In genomic region chr14:85471744-85472143, GRCh38 we compare ENCODE assay signal across 9 cellular contexts. TPM values are rescaled to one million over a fixed set of nuclear protein-coding genes. Genes with fewer than 3 reads are reported as not detected.
DNase-seq lines count a peak whose midpoint lies in the region; TF ChIP-seq lines count a peak whose summit lies in the region.
"Had no signal": no experiment of that assay in that cellular context is flagged by ENCODE, and none has a peak within 500 bp of the region (broad histone marks: within the 10 kb centered on the region; RNA-seq: fewer than 3 reads in every experiment).

No MANE protein-coding gene starts in this region.

- CTCF ChIA-PET in Caco-2 (lab: Charles Lee) = no interaction called here

- H3K27ac ChIP-seq in endodermal cell (ENCODE audit: low read depth, low read length) = no peak overlapping the region
- H3K27ac ChIP-seq: gastrocnemius medialis had no signal

- no peaks in the 10 kb centered on the region for H3K27me3 Mint-ChIP-seq in Caco-2 (ENCODE audit: insufficient read depth, unreplicated experiment)
- no peaks in the 10 kb centered on the region for H3K27me3 Mint-ChIP-seq in endodermal cell (ENCODE audit: insufficient read depth)

- H3K36me3 ChIP-seq in Caco-2 (ENCODE audit: control insufficient read depth, insufficient read depth, low read length) = no peaks in the 10 kb centered on the region
- no peaks in the 10 kb centered on the region for H3K36me3 ChIP-seq in endodermal cell (ENCODE audit: control insufficient read depth, insufficient read depth, low read length)
- H3K36me3 ChIP-seq: gastrocnemius medialis had no signal

- H3K4me3 Mint-ChIP-seq in Caco-2 (ENCODE audit: unreplicated experiment) (peak overlapping the region; percentile 6), endodermal cell (no peak overlapping the region)

- TF ChIP-seq CTCF in Caco-2 (IDR thresholded peaks at IDR 0.05; ENCODE audit: insufficient read depth in 1 of 2, low read depth in 1 of 2, low read length in 1 of 2, severe bottlenecking in 1 of 2, unreplicated experiment in 1 of 2) = no peak
- TF ChIP-seq CTCF in endodermal cell (conservative IDR thresholded peaks at IDR 0.05) = no peak

- H3K4me3 ChIP-seq in Caco-2 (ENCODE audit: low read depth, low read length) (no peak overlapping the region), endodermal cell (ENCODE audit: low read length) (no peak overlapping the region)
- H3K4me3 ChIP-seq: gastrocnemius medialis had no signal

- DNase-seq in Caco-2 (peak; percentile 84 to 93), NCI-H2196 treated with DMSO at 0.1 percent for 48 hours (lab: John Stamatoyannopoulos, UW; ENCODE audit: unreplicated experiment) (peak; percentile 11), endodermal cell (peak; percentile 43), myocyte (ENCODE audit: low read depth) (peak; percentile 61), AML-193 (lab: John Stamatoyannopoulos, UW) (no peak), NCI-H187 (lab: John Stamatoyannopoulos, UW) (no peak), putamen (ENCODE audit: low spot score) (no peak)
- DNase-seq in activated CD4-positive, alpha-beta T cell treated with anti-CD3 and anti-CD28 coated beads, Interleukin-2, amount 50 U/mL, for 48 hours = no peak
- DNase-seq: gastrocnemius medialis had no signal

- 57 to 74% methylated on average over 3 of the region's 4 CpGs for WGBS in endodermal cell (ENCODE audit: insufficient coverage in 1 of 2, insufficient read length in 1 of 2), 2 experiments

- H3K4me1 ChIP-seq in Caco-2 (peaks cover 30% of the 10 kb centered on the region), endodermal cell (ENCODE audit: control insufficient read depth, insufficient read depth, low read length) (peaks cover 3% of the 10 kb centered on the region)
- H3K4me1 ChIP-seq: gastrocnemius medialis had no signal

- H3K27me3 ChIP-seq in Caco-2 (replicated peaks; ENCODE audit: control insufficient read depth, insufficient read depth, low read length) (no peaks in the 10 kb centered on the region), endodermal cell (ENCODE audit: control insufficient read depth, insufficient read depth, low read length, poor library complexity, severe bottlenecking) (no peaks in the 10 kb centered on the region)
- H3K27me3 ChIP-seq: gastrocnemius medialis had no signal

- no peaks in the 10 kb centered on the region for H3K9me3 ChIP-seq in Caco-2
- no peaks in the 10 kb centered on the region for H3K9me3 ChIP-seq in endodermal cell (ENCODE audit: control insufficient read depth, low read length)
- H3K9me3 ChIP-seq: gastrocnemius medialis had no signal

- intact Hi-C loops in Caco-2 (cut with micrococcal nuclease; ENCODE audit: unreplicated experiment) = loop anchor here (1.0 to 5.0 kb wide), 5 partner anchors 11 to 288 kb away; no protein-coding TSS in a partner anchor

- H3K36me3 Mint-ChIP-seq in Caco-2 (ENCODE audit: insufficient read depth, unreplicated experiment) = no peaks in the 10 kb centered on the region
- no peaks in the 10 kb centered on the region for H3K36me3 Mint-ChIP-seq in endodermal cell (ENCODE audit: low read depth)

- POLR2A ChIA-PET in Caco-2 (lab: Charles Lee) = no interaction called here

- H3K9ac ChIP-seq in endodermal cell (ENCODE audit: extremely low read depth, low read length, poor library complexity, severe bottlenecking) = no peak overlapping the region

- BruUV-seq in Caco-2 (replicated peaks; lab: Mats Ljungman, UMichigan) = no TSS peak

- H3K27ac Mint-ChIP-seq in Caco-2 (ENCODE audit: unreplicated experiment) (no peak overlapping the region), endodermal cell (no peak overlapping the region)

- H3K4me1 Mint-ChIP-seq in Caco-2 (ENCODE audit: low read depth, unreplicated experiment) (peaks cover 9% of the 10 kb centered on the region), endodermal cell (peaks cover 23% of the 10 kb centered on the region)

- no peaks in the 10 kb centered on the region for H3K9me3 Mint-ChIP-seq in Caco-2 (ENCODE audit: unreplicated experiment)
- no peaks in the 10 kb centered on the region for H3K9me3 Mint-ChIP-seq in endodermal cell

RNA-seq across cellular contexts. Expression of gene FLRT2, which starts 58.2 kb away (rescaled TPM):
- total RNA-seq in Caco-2 (2022) = 0.07 and 0.43 TPM in 2 replicates
- total RNA-seq in endodermal cell = 10 to 100 TPM; 26.8 to 36.4 TPM
- polyA plus RNA-seq in endodermal cell (2013, experiment 1 of 2) = 11.4 TPM
- polyA plus RNA-seq in endodermal cell (2013, experiment 2 of 2) = 9.7 TPM
- 19.6 and 37.3 TPM in 2 replicates for total RNA-seq in myocyte
- polyA plus RNA-seq in myocyte (2012) = 25.1 TPM

Comparison
In these comparisons a context has a peak if more than half of its experiments do, and no peak if none do; other contexts are left out.
1. DNase-seq: peak in Caco-2 (2 of 2), NCI-H2196 treated with DMSO at 0.1 percent for 48 hours (single experiment), endodermal cell (single experiment) and myocyte (single experiment); none in activated CD4-positive, alpha-beta T cell treated with anti-CD3 and anti-CD28 coated beads, Interleukin-2, amount 50 U/mL, for 48 hours (0 of 2), AML-193 (0 of 2), NCI-H187 (0 of 2) and putamen (single experiment).
2. RNA of gene FLRT2, which starts 58.2 kb away (total RNA-seq): 19.6 to 37.3 TPM in myocyte and 26.8 to 36.4 TPM in endodermal cell; 0.07 to 0.43 TPM in Caco-2; every median in the first group is over 10 times any median in the second.